10 cellular contexts compared by ENCODE assay signal in the genomic region with DNA sequence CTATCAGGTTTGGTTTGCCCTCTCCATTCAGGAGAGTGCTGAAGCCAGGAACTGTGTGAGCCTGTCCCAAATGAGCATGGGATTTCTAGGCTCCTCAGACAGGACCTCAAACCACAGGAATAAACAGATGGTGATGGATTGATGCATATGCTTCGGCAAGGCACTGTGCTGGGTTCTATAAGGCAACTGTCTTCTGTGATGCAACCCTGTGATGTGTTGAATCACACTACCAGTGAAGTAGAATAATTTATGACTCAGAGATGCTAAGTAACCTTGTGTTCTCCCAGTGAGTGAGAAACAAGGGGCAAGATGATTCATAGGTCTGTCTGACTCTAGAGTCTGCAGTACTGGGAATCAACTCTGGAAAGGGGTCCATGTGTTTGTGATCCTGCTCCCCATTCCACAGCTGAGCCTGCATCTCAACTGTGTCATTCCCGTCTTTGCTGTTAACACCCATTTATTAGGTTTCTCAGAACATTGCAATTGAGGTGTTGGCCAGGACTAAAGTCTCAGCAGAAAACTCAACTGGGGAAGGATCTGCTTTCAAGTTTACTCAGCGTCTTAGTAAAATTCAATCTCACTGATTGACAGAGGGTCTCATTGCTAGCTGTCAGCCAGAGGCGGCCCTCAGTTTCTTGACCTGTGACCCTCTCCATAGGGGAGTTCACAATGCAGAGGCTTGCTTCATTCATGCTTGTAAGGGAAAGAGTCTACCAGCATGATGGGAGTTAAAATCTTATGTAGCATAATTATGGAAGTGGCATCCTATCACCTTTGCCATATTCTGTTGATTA.
A peak's percentile ranks its signal among the peaks of the same experiment; 100 is the strongest.
DNase-seq lines count a peak whose midpoint lies in the region; ATAC-seq lines count a peak whose summit lies in the region.
"Had no signal": no experiment of that assay in that cellular context is flagged by ENCODE, and none has a peak within 500 bp of the region (broad histone marks: within the 10 kb centered on the region; RNA-seq: fewer than 3 reads in every experiment).

No MANE protein-coding gene starts in this region.

- DNase-seq in HPDE6-E6E7 (ENCODE audit: extremely low spot score), result peak; percentile 70
- DNase-seq in activated T-cell treated with anti-CD3 and anti-CD28 coated beads, Interleukin-2, amount 50 U/mL, for 24 hours, result peak; percentile 68
- DNase-seq in islet precursor cell, result peak; percentile 82
- no peak for DNase-seq in retina
- DNase-seq in DMS79 (lab: John Stamatoyannopoulos, UW), result no peak
- DNase-seq: activated gamma-delta T cell had no signal

- H3K36me3 Mint-ChIP-seq in activated T-cell treated with anti-CD3 and anti-CD28 coated beads, Interleukin-2, amount 50 U/mL, for 24 hours (ENCODE audit: low read depth), result no peaks in the 10 kb centered on the region

- H3K9me3 Mint-ChIP-seq in activated T-cell treated with anti-CD3 and anti-CD28 coated beads, Interleukin-2, amount 50 U/mL, for 24 hours, result no peaks in the 10 kb centered on the region

- H3K4me1 ChIP-seq in ACC112 (ENCODE audit: control insufficient read depth, insufficient read depth, low read length, unreplicated experiment), result peaks cover 52% of the 10 kb centered on the region

- H3K4me1 Mint-ChIP-seq in activated T-cell treated with anti-CD3 and anti-CD28 coated beads, Interleukin-2, amount 50 U/mL, for 24 hours (ENCODE audit: low read depth), result peaks cover 51% of the 10 kb centered on the region

- H3K79me2 ChIP-seq in ACC112 (ENCODE audit: control insufficient read depth, insufficient read depth, low read length, unreplicated experiment), result no peaks in the 10 kb centered on the region

- H2AFZ ChIP-seq in ACC112 (ENCODE audit: low read length, unreplicated experiment), result no peak overlapping the region

- peak overlapping the region; percentile 96 for H3K27ac Mint-ChIP-seq in activated T-cell treated with anti-CD3 and anti-CD28 coated beads, Interleukin-2, amount 50 U/mL, for 24 hours

- no peak for ATAC-seq in HG02623 (IDR thresholded peaks at IDR 0.05; ENCODE audit: unreplicated experiment)
- no peak for ATAC-seq in HG03460 (IDR thresholded peaks at IDR 0.05; ENCODE audit: unreplicated experiment)

- H3K36me3 ChIP-seq in ACC112 (ENCODE audit: insufficient read depth, low read length), result no peaks in the 10 kb centered on the region

- H3K27ac ChIP-seq in ACC112 (ENCODE audit: low read depth, low read length), result peak overlapping the region; percentile 97
- H3K27ac ChIP-seq: KMS-11 had no signal

- H3K27me3 ChIP-seq in ACC112 (ENCODE audit: insufficient read depth, low read length), result no peaks in the 10 kb centered on the region

- H3K27me3 Mint-ChIP-seq in activated T-cell treated with anti-CD3 and anti-CD28 coated beads, Interleukin-2, amount 50 U/mL, for 24 hours, result no peaks in the 10 kb centered on the region

- peak overlapping the region; percentile 41 for H3K4me3 Mint-ChIP-seq in activated T-cell treated with anti-CD3 and anti-CD28 coated beads, Interleukin-2, amount 50 U/mL, for 24 hours

- peak overlapping the region; percentile 33; the same call in 1 of the 2 replicates for H3K4me3 ChIP-seq in ACC112 (ENCODE audit: low read depth, low read length)

Comparison
In these comparisons a context has a peak if more than half of its experiments do, and no peak if none do; other contexts are left out.
1. DNase-seq: peak in HPDE6-E6E7 (single experiment), activated T-cell treated with anti-CD3 and anti-CD28 coated beads, Interleukin-2, amount 50 U/mL, for 24 hours (single experiment) and islet precursor cell (single experiment); none in retina (single experiment) and DMS79 (single experiment).